ENCODE assay signal across 10 cellular contexts in genomic region chr11:19595840-19596751, GRCh38.
DNase-seq lines count a peak whose midpoint lies in the region; ATAC-seq lines count a peak whose summit lies in the region.
"Had no signal": no experiment of that assay in that cellular context is flagged by ENCODE, and none has a peak within 500 bp of the region (broad histone marks: within the 10 kb centered on the region; RNA-seq: fewer than 3 reads in every experiment).

No MANE protein-coding gene starts in this region.

- intact Hi-C loops in head of caudate nucleus (cut with DNase I) = no loop called here
- intact Hi-C loops in left colon (cut with DNase I, micrococcal nuclease) = no loop called here

- peaks cover 15% of the 10 kb centered on the region for H3K4me1 ChIP-seq in rectal smooth muscle tissue (ENCODE audit: control insufficient read depth, insufficient read depth, low read length)

- in situ Hi-C loops in Caki2 (cut with HindIII; ENCODE audit: low pct_unique_long_range_greater_than_20kb, low sequenced_read_pairs) = no loop called here

- ATAC-seq in GM18858 (IDR thresholded peaks at IDR 0.05; ENCODE audit: unreplicated experiment) (no peak), left colon (no peak)

- no peak overlapping the region for H3K9ac ChIP-seq in rectal smooth muscle tissue (ENCODE audit: low read length)

- H3K27ac ChIP-seq in adipose tissue (ENCODE audit: low read depth, low read length) (peak overlapping the region; percentile 24), rectal smooth muscle tissue (ENCODE audit: low read depth, low read length) (peak overlapping the region; percentile 82)
- H3K27ac ChIP-seq: SK-N-MC had no signal

- 41 to 69% (median 49%) methylated on average over 12 of the region's 12 CpGs for WGBS in adipose tissue, 3 donors

- H3K36me3 ChIP-seq in rectal smooth muscle tissue (ENCODE audit: control insufficient read depth, insufficient read depth, low read length) = no peaks in the 10 kb centered on the region

- H3K4me3 ChIP-seq in rectal smooth muscle tissue (ENCODE audit: low read length) = peak overlapping the region; percentile 2
- H3K4me3 ChIP-seq: SK-N-MC had no signal

- DNase-seq in Caki2 (ENCODE audit: low read depth) = peak; percentile 79
- peak in 26 of 42 donors; percentile 15 to 66 (median 43) for DNase-seq in head of caudate nucleus
- no peak for DNase-seq in left colon
- no peak for DNase-seq in NCI-H748 treated with DMSO at 0.1 percent for 48 hours (lab: John Stamatoyannopoulos, UW)
- no peak for DNase-seq in GM19238 (ENCODE audit: insufficient read length, low spot score)
- DNase-seq: activated T-cell treated with anti-CD3 and anti-CD28 coated beads, Interleukin-2, amount 50 U/mL, for 24 hours had no signal

- no peaks in the 10 kb centered on the region for H3K27me3 ChIP-seq in rectal smooth muscle tissue (ENCODE audit: control insufficient read depth, insufficient read depth, low read length)

Comparison
In these comparisons a context has a peak if more than half of its experiments do, and no peak if none do; other contexts are left out.
1. DNase-seq: peak in Caki2 (single experiment) and head of caudate nucleus (26 of 42); none in left colon (0 of 2), NCI-H748 treated with DMSO at 0.1 percent for 48 hours (single experiment) and GM19238 (single experiment).